In the genomic region with DNA sequence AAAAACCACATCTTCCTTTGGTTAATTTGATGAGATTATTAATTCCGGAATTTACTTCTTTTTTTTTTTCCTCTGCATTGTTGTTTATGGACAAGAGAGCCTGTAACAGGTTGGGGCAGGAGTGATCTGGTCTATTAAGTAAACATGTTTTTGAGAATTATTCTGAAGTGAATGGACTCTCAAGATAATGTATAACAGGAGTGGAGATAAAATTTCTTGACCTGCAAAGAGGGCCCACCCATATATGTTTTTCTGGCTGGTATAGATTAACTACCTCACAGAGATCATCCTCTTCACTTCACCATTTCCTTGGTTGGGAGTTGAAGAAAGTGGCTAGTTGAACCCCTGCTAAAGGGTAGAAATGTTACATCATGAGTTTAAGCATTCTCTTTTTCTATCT, we compare ENCODE assay signal across 1 cellular context.
TF ChIP-seq lines count a peak whose summit lies in the region.

No MANE protein-coding gene starts in this region.

TF ChIP-seq in GM23338, 12 proteins besides CTCF, POLR2A, EP300 and RAD21 (continued from another document):
- TF ChIP-seq, protein P1, sequence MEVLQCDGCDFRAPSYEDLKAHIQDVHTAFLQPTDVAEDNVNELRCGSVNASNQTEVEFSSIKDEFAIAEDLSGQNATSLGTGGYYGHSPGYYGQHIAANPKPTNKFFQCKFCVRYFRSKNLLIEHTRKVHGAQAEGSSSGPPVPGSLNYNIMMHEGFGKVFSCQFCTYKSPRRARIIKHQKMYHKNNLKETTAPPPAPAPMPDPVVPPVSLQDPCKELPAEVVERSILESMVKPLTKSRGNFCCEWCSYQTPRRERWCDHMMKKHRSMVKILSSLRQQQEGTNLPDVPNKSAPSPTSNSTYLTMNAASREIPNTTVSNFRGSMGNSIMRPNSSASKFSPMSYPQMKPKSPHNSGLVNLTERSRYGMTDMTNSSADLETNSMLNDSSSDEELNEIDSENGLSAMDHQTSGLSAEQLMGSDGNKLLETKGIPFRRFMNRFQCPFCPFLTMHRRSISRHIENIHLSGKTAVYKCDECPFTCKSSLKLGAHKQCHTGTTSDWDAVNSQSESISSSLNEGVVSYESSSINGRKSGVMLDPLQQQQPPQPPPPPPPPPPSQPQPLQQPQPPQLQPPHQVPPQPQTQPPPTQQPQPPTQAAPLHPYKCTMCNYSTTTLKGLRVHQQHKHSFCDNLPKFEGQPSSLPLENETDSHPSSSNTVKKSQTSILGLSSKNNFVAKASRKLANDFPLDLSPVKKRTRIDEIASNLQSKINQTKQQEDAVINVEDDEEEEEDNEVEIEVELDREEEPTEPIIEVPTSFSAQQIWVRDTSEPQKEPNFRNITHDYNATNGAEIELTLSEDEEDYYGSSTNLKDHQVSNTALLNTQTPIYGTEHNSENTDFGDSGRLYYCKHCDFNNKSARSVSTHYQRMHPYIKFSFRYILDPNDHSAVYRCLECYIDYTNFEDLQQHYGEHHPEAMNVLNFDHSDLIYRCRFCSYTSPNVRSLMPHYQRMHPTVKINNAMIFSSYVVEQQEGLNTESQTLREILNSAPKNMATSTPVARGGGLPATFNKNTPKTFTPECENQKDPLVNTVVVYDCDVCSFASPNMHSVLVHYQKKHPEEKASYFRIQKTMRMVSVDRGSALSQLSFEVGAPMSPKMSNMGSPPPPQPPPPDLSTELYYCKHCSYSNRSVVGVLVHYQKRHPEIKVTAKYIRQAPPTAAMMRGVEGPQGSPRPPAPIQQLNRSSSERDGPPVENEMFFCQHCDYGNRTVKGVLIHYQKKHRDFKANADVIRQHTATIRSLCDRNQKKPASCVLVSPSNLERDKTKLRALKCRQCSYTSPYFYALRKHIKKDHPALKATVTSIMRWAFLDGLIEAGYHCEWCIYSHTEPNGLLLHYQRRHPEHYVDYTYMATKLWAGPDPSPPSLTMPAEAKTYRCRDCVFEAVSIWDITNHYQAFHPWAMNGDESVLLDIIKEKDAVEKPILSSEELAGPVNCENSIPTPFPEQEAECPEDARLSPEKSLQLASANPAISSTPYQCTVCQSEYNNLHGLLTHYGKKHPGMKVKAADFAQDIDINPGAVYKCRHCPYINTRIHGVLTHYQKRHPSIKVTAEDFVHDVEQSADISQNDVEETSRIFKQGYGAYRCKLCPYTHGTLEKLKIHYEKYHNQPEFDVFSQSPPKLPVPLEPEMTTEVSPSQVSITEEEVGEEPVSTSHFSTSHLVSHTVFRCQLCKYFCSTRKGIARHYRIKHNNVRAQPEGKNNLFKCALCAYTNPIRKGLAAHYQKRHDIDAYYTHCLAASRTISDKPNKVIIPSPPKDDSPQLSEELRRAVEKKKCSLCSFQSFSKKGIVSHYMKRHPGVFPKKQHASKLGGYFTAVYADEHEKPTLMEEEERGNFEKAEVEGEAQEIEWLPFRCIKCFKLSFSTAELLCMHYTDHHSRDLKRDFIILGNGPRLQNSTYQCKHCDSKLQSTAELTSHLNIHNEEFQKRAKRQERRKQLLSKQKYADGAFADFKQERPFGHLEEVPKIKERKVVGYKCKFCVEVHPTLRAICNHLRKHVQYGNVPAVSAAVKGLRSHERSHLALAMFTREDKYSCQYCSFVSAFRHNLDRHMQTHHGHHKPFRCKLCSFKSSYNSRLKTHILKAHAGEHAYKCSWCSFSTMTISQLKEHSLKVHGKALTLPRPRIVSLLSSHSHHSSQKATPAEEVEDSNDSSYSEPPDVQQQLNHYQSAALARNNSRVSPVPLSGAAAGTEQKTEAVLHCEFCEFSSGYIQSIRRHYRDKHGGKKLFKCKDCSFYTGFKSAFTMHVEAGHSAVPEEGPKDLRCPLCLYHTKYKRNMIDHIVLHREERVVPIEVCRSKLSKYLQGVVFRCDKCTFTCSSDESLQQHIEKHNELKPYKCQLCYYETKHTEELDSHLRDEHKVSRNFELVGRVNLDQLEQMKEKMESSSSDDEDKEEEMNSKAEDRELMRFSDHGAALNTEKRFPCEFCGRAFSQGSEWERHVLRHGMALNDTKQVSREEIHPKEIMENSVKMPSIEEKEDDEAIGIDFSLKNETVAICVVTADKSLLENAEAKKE (CRISPR knock-in tag; IDR thresholded peaks at IDR 0.05): no peak
- TF ChIP-seq, protein P2, sequence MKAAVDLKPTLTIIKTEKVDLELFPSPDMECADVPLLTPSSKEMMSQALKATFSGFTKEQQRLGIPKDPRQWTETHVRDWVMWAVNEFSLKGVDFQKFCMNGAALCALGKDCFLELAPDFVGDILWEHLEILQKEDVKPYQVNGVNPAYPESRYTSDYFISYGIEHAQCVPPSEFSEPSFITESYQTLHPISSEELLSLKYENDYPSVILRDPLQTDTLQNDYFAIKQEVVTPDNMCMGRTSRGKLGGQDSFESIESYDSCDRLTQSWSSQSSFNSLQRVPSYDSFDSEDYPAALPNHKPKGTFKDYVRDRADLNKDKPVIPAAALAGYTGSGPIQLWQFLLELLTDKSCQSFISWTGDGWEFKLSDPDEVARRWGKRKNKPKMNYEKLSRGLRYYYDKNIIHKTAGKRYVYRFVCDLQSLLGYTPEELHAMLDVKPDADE (IDR thresholded peaks at IDR 0.05): no peak
